21 cellular contexts compared by ENCODE assay signal in the genomic region with DNA sequence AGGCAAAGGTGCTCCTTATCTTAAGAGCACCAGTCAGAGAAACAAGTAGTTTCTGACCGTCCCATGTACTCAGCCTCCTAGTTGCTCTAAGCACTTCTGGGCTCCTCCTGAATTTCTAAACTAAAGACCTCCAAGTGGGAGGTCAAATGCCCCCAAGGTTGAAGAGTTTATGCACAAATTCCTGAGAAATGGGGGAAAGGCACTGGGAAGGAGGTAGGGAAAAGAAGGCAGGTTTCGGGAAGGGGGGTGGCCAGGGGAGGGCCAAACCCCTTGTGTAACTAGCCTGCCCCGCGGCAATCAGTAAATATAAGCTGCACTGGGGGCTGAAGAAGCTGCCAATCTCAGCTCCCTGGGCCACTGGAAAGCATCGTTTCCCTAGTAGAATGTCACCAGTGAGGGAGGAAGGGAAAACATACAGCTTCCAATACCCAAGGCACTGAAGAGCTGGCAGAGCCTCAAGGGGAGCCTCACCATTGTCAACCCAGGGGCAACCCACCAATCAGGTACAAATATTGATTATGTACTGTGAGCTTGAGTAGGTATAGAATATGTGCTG. TPM values are rescaled to one million over a fixed set of nuclear protein-coding genes. Genes with fewer than 3 reads are reported as not detected.
DNase-seq lines count a peak whose midpoint lies in the region; ATAC-seq and TF ChIP-seq lines count a peak whose summit lies in the region.
"Had no signal": no experiment of that assay in that cellular context is flagged by ENCODE, and none has a peak within 500 bp of the region (broad histone marks: within the 10 kb centered on the region; RNA-seq: fewer than 3 reads in every experiment).

No MANE protein-coding gene starts in this region.

- no peaks in the 10 kb centered on the region for H3K9me3 ChIP-seq in CD8-positive, alpha-beta T cell (ENCODE audit: low read length)
- no peaks in the 10 kb centered on the region; the same call in 1 of the 2 replicates for H3K9me3 ChIP-seq in HUES6 (ENCODE audit: control insufficient read depth, insufficient read depth, low read depth, low read length)
- no peaks in the 10 kb centered on the region for H3K9me3 ChIP-seq in adrenal gland (replicated peaks in 1 of 3)
- H3K9me3 ChIP-seq: left ventricle myocardium inferior, thoracic aorta had no signal

- no peak overlapping the region for H3K27ac ChIP-seq in CD8-positive, alpha-beta T cell (ENCODE audit: low read depth, low read length)
- H3K27ac ChIP-seq in HUES6 (ENCODE audit: low read depth, low read length) (peak overlapping the region; percentile 20; the same call in 1 of the 2 replicates), adrenal gland (no peak overlapping the region)
- H3K27ac ChIP-seq: coronary artery, HL-60, left ventricle myocardium inferior, thoracic aorta had no signal

- no peak for ATAC-seq in CD8-positive, alpha-beta T cell
- no peak for ATAC-seq in GM19023 (IDR thresholded peaks at IDR 0.05; ENCODE audit: unreplicated experiment)
- ATAC-seq in GM21619 (IDR thresholded peaks at IDR 0.05; ENCODE audit: unreplicated experiment) = no peak

- no peak for TF ChIP-seq POLR2A in adrenal gland (IDR thresholded peaks at IDR 0.05)

- TF ChIP-seq CTCF in CD8-positive, alpha-beta T cell (IDR thresholded peaks at IDR 0.05) = no peak
- TF ChIP-seq CTCF in glutamatergic neuron (IDR thresholded peaks at IDR 0.05; ENCODE audit: partially characterized antibody, unreplicated experiment) = no peak
- no peak for TF ChIP-seq CTCF in nephron (IDR thresholded peaks at IDR 0.05; ENCODE audit: unreplicated experiment in 3 of 3)
- TF ChIP-seq CTCF in adrenal gland (IDR thresholded peaks at IDR 0.05) = no peak

- peaks cover 4% of the 10 kb centered on the region for H3K36me3 Mint-ChIP-seq in CD8-positive, alpha-beta T cell
- H3K36me3 Mint-ChIP-seq in glutamatergic neuron (ENCODE audit: unreplicated experiment) = no peaks in the 10 kb centered on the region
- no peaks in the 10 kb centered on the region for H3K36me3 Mint-ChIP-seq in nephron (ENCODE audit: low read depth)

- H3K27me3 ChIP-seq in CD8-positive, alpha-beta T cell (ENCODE audit: insufficient read depth, low read length) = no peaks in the 10 kb centered on the region
- H3K27me3 ChIP-seq in HUES6 (ENCODE audit: control insufficient read depth, insufficient read depth, low read length) (peaks cover 47% of the 10 kb centered on the region), adrenal gland (no peaks in the 10 kb centered on the region)

- no peak for DNase-seq in CD8-positive, alpha-beta T cell
- DNase-seq in glutamatergic neuron (no peak), adrenal gland (no peak), GOT3 (lab: John Stamatoyannopoulos, UW) (no peak)
- DNase-seq: NCI-H187, NCI-H2227 treated with DMSO at 0.1 percent for 48 hours, NCI-H774 had no signal

- POLR2A ChIA-PET in CD8-positive, alpha-beta T cell (lab: Charles Lee) = interaction anchor here (0.9 to 5.2 kb wide), 5 partner anchors 13 to 267 kb away, joined by 3 to 60 read pairs (median 3); a partner anchor contains a TSS

- H3K9ac ChIP-seq in HUES6 (ENCODE audit: low read length) = peak overlapping the region; percentile 72

- CTCF ChIA-PET in CD8-positive, alpha-beta T cell (lab: Charles Lee) = interaction anchor here (0.8 to 5.2 kb wide), 12 partner anchors 9 to 83 kb away, joined by 3 to 80 read pairs (median 6); a partner anchor contains a TSS

- peaks cover 64% of the 10 kb centered on the region for H3K4me1 ChIP-seq in CD8-positive, alpha-beta T cell (ENCODE audit: insufficient read depth, low read length)
- peaks cover 56% of the 10 kb centered on the region for H3K4me1 ChIP-seq in HUES6 (ENCODE audit: control insufficient read depth, insufficient read depth, low read length)
- peaks cover 0 to 17% of the 10 kb centered on the region in 2 donors for H3K4me1 ChIP-seq in adrenal gland (replicated peaks in 1 of 2)

- H3K27ac Mint-ChIP-seq in CD8-positive, alpha-beta T cell = peak overlapping the region; percentile 80
- H3K27ac Mint-ChIP-seq in glutamatergic neuron (ENCODE audit: unreplicated experiment) (no peak overlapping the region), nephron (peak overlapping the region in 2 of 3 experiments; percentile 37 to 38)
- H3K27ac Mint-ChIP-seq: activated naive CD8-positive, alpha-beta T cell treated with anti-CD3 and anti-CD28 coated beads, Interleukin-2, amount 50 U/mL, for 24 hours; activated T-helper 2 cell treated with anti-CD3 and anti-CD28 coated beads, Interferon-gamma antibody, Interleukin-2, Interleukin-4, amounts not matched to agents 10 μg/mL and 5 μg/mL and 100 μg/mL, durations not matched to agents 14 hours and 24 hours and 36 hours; stimulated activated naive B cell treated with anti-CD40 and anti-IgM and Interleukin-4, amounts not matched to agents 10 μg/mL and 1 μg/mL and 100 μg/mL, for 72 hours had no signal

- intact Hi-C loops in CD8-positive, alpha-beta T cell (cut with DNase I, micrococcal nuclease) = loop anchor here (1.0 to 10.0 kb wide), 11 partner anchors 12 to 644 kb away; a partner anchor contains a TSS
- intact Hi-C loops in adrenal gland (cut with DNase I) = no loop called here

- no peaks in the 10 kb centered on the region for H3K9me3 Mint-ChIP-seq in CD8-positive, alpha-beta T cell
- H3K9me3 Mint-ChIP-seq in glutamatergic neuron (ENCODE audit: unreplicated experiment) (peaks cover 11% of the 10 kb centered on the region), nephron (peaks cover 6% of the 10 kb centered on the region)
- H3K9me3 Mint-ChIP-seq: activated naive CD8-positive, alpha-beta T cell treated with anti-CD3 and anti-CD28 coated beads, Interleukin-2, amount 50 U/mL, for 24 hours; activated T-helper 2 cell treated with anti-CD3 and anti-CD28 coated beads, Interferon-gamma antibody, Interleukin-2, Interleukin-4, amounts not matched to agents 10 μg/mL and 5 μg/mL and 100 μg/mL, durations not matched to agents 14 hours and 24 hours and 36 hours; stimulated activated naive B cell treated with anti-CD40 and anti-IgM and Interleukin-4, amounts not matched to agents 10 μg/mL and 1 μg/mL and 100 μg/mL, for 72 hours had no signal

- H3K27me3 Mint-ChIP-seq in CD8-positive, alpha-beta T cell (ENCODE audit: low read depth) = no peaks in the 10 kb centered on the region
- H3K27me3 Mint-ChIP-seq in glutamatergic neuron (ENCODE audit: unreplicated experiment) = peaks cover 2% of the 10 kb centered on the region
- H3K27me3 Mint-ChIP-seq in nephron (ENCODE audit: low read depth) = peaks cover 5% of the 10 kb centered on the region
- H3K27me3 Mint-ChIP-seq: activated naive CD8-positive, alpha-beta T cell treated with anti-CD3 and anti-CD28 coated beads, Interleukin-2, amount 50 U/mL, for 24 hours had no signal

- no peak overlapping the region for H3K4me3 Mint-ChIP-seq in CD8-positive, alpha-beta T cell
- peak overlapping the region; percentile 75 for H3K4me3 Mint-ChIP-seq in glutamatergic neuron (ENCODE audit: unreplicated experiment)
- peak overlapping the region; percentile 21 to 96 (median 46) for H3K4me3 Mint-ChIP-seq in nephron
- H3K4me3 Mint-ChIP-seq: activated naive CD8-positive, alpha-beta T cell treated with anti-CD3 and anti-CD28 coated beads, Interleukin-2, amount 50 U/mL, for 24 hours; stimulated activated naive B cell treated with anti-CD40 and anti-IgM and Interleukin-4, amounts not matched to agents 10 μg/mL and 1 μg/mL and 100 μg/mL, for 72 hours had no signal

- WGBS in adrenal gland, 4 donors = 60 to 66% (median 63%) methylated on average over 5 of the region's 5 CpGs; no CpG with 5 or more reads in 1 of the 4 donors

- no peak overlapping the region for H3K4me3 ChIP-seq in CD8-positive, alpha-beta T cell (ENCODE audit: low read depth, low read length)
- peak overlapping the region; percentile 53 for H3K4me3 ChIP-seq in HUES6 (ENCODE audit: low read depth, low read length)
- H3K4me3 ChIP-seq in adrenal gland = no peak overlapping the region
- H3K4me3 ChIP-seq: coronary artery, K562, left ventricle myocardium inferior, thoracic aorta had no signal

- H3K36me3 ChIP-seq in CD8-positive, alpha-beta T cell (ENCODE audit: insufficient read depth, low read length) = no peaks in the 10 kb centered on the region
- H3K36me3 ChIP-seq in HUES6 (ENCODE audit: control insufficient read depth, insufficient read depth, low read length) (no peaks in the 10 kb centered on the region), adrenal gland (replicated peaks in 1 of 2) (no peaks in the 10 kb centered on the region)
- H3K36me3 ChIP-seq: left ventricle myocardium inferior, thoracic aorta had no signal

- H3K4me1 Mint-ChIP-seq in CD8-positive, alpha-beta T cell (ENCODE audit: low read depth) = peaks cover 69% of the 10 kb centered on the region
- H3K4me1 Mint-ChIP-seq in glutamatergic neuron (ENCODE audit: low read depth, unreplicated experiment) (peaks cover 21% of the 10 kb centered on the region), nephron (peaks cover 45% of the 10 kb centered on the region)

RNA-seq across cellular contexts. Expression of a gene that starts 3.4 kb away (rescaled TPM):
- total RNA-seq in CD8-positive, alpha-beta T cell = 10 to 100 TPM; 24.1 to 32.6 TPM
- total RNA-seq in glutamatergic neuron (ENCODE audit: unreplicated experiment) = 20.2 TPM
- 100 to 1,000 TPM in 4 of 8 donors, 10 to 100 TPM in 4; 61.3 to 126 (median 89.6) TPM for total RNA-seq in adrenal gland
- 10 to 100 TPM; 14.3 to 47.7 (median 34.2) TPM for polyA plus RNA-seq in adrenal gland

RNA-seq across cellular contexts. Expression of a gene that starts 7.5 kb away (rescaled TPM):
- 10 to 100 TPM; 51.0 to 57.6 TPM for total RNA-seq in CD8-positive, alpha-beta T cell
- total RNA-seq in glutamatergic neuron (ENCODE audit: unreplicated experiment) (not detected), adrenal gland (not detected)
- polyA plus RNA-seq in adrenal gland = under 1 TPM in 1 of 3 donors, not detected in 2; 0.51 TPM
- total RNA-seq: left ventricle myocardium inferior, Right ventricle myocardium superior, thoracic aorta had no signal
- polyA plus RNA-seq: AG04450 had no signal

RNA-seq across cellular contexts. Expression of a gene that starts 12.3 kb away (rescaled TPM):
- total RNA-seq in CD8-positive, alpha-beta T cell = 100 to 1,000 TPM; 166 to 197 TPM
- not detected for total RNA-seq in glutamatergic neuron (ENCODE audit: unreplicated experiment)
- 1 to 10 TPM; 1.1 to 5.5 (median 2.3) TPM for total RNA-seq in adrenal gland
- 1 to 10 TPM; 4.3 to 7.0 (median 4.9) TPM for polyA plus RNA-seq in adrenal gland
- polyA plus RNA-seq: AG04450 had no signal

RNA-seq across cellular contexts. Expression of a gene that starts 19.4 kb away (rescaled TPM):
- 10 to 100 TPM; 54.5 to 57.4 TPM for total RNA-seq in CD8-positive, alpha-beta T cell
- total RNA-seq in glutamatergic neuron (ENCODE audit: unreplicated experiment) = 87.4 TPM
- 100 to 1,000 TPM in 2 of 8 donors, 10 to 100 TPM in 6; 63.1 to 107 (median 91.6) TPM for total RNA-seq in adrenal gland
- polyA plus RNA-seq in adrenal gland = 10 to 100 TPM; 34.0 to 49.3 (median 44.3) TPM

RNA-seq across cellular contexts. Expression of a gene that starts 30.9 kb away (rescaled TPM):
- total RNA-seq in CD8-positive, alpha-beta T cell = 10 to 100 TPM; 23.9 to 27.1 TPM
- total RNA-seq in glutamatergic neuron (ENCODE audit: unreplicated experiment) (86.5 TPM), adrenal gland (100 to 1,000 TPM in 1 of 8 donors, 10 to 100 TPM in 7; 68.0 to 101 (median 78.8) TPM)
- polyA plus RNA-seq in adrenal gland = 10 to 100 TPM; 25.4 to 75.8 (median 42.3) TPM

Comparison
In these comparisons a context has a peak if more than half of its experiments do, and no peak if none do; other contexts are left out.
1. RNA of a gene that starts 7.5 kb away (total RNA-seq): 51.0 to 57.6 TPM in CD8-positive, alpha-beta T cell; not detected in glutamatergic neuron (single experiment) and not detected in adrenal gland; every median in the first group is over 10 times any median in the second.
2. RNA of a gene that starts 12.3 kb away (total RNA-seq): 166 to 197 TPM in CD8-positive, alpha-beta T cell; 1.1 to 5.5 TPM in adrenal gland and not detected in glutamatergic neuron (single experiment); every median in the first group is over 10 times any median in the second.
3. intact Hi-C loops: an anchor here in CD8-positive, alpha-beta T cell (1.0 to 10.0 kb wide); none called in adrenal gland.